In genomic region chr12:132021031-132021871, GRCh38 we compare ENCODE assay signal across 1 cellular context.
TF ChIP-seq lines count a peak whose summit lies in the region.

No MANE protein-coding gene starts in this region.

TF ChIP-seq in WTC11, 78 proteins besides CTCF, POLR2A, EP300 and RAD21 (continued from another document):
- TF ChIP-seq, protein P1, sequence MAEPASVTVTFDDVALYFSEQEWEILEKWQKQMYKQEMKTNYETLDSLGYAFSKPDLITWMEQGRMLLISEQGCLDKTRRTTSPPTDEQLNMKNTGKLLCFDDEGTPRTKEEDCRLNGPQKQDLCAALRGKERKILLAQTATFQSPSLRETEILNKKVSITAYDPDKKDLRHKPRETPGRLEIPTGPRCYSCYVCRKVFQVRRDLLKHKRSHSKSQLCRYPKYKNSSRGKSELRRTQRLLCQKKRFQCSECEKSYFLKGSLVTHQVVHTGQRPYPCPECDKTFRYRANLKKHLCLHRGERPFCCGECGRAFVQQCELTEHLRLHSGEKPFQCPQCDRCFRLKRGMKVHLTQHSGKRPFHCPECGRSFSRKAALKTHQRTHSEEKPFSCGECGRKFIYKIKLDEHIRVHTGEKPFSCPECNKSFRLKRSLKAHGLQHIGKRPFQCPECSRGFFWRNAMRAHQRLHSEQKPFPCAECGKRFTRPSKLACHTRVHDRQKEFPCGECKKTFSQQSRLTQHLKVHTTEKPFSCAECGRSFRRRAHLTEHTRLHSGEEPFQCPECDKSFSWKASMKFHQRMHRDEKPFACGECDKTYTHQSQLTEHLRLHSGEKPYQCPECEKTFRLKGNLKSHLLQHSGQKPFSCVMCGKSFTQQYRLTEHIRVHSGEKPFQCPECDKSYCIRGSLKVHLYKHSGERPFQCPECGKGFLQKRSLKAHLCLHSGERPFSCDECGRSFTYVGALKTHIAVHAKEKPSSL (CRISPR knock-in tag; conservative IDR thresholded peaks at IDR 0.05), result no peak
- TF ChIP-seq SOX15 (CRISPR knock-in tag; IDR thresholded peaks at IDR 0.05), result no peak
- TF ChIP-seq ZNF532 (CRISPR knock-in tag; IDR thresholded peaks at IDR 0.05; ENCODE audit: borderline replicate concordance), result no peak
- TF ChIP-seq TEAD4 (CRISPR knock-in tag; IDR thresholded peaks at IDR 0.05), result no peak
- TF ChIP-seq, protein P2, sequence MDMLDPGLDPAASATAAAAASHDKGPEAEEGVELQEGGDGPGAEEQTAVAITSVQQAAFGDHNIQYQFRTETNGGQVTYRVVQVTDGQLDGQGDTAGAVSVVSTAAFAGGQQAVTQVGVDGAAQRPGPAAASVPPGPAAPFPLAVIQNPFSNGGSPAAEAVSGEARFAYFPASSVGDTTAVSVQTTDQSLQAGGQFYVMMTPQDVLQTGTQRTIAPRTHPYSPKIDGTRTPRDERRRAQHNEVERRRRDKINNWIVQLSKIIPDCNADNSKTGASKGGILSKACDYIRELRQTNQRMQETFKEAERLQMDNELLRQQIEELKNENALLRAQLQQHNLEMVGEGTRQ (CRISPR knock-in tag; IDR thresholded peaks at IDR 0.05), result no peak
- TF ChIP-seq JUN (CRISPR knock-in tag; IDR thresholded peaks at IDR 0.05), result no peak
- TF ChIP-seq JAZF1 (CRISPR knock-in tag; IDR thresholded peaks at IDR 0.05), result no peak
- no peak for TF ChIP-seq NFE2L1 (CRISPR knock-in tag; IDR thresholded peaks at IDR 0.05)
TF ChIP-seq in WTC11: peak in this region for 0.
